33 cellular contexts compared by ENCODE assay signal in genomic region chr5:5407924-5408323, GRCh38.
"Had no signal": no experiment of that assay in that cellular context is flagged by ENCODE, and none has a peak within 500 bp of the region (broad histone marks: within the 10 kb centered on the region; RNA-seq: fewer than 3 reads in every experiment).

No MANE protein-coding gene starts in this region.

- DNase-seq: activated B cell treated with CpG ODN at 0.5 μM for 24 hours; activated CD4-positive, alpha-beta memory T cell treated with anti-CD3 and anti-CD28 coated beads for 36 hours; activated CD4-positive, alpha-beta T cell treated with anti-CD3 and anti-CD28 coated beads for 4 hours; activated CD4-positive, alpha-beta T cell treated with anti-CD3 and anti-CD28 coated beads, Interleukin-2, amount 10 ng/mL, durations not matched to agents 24 days and 14 days; activated CD4-positive, alpha-beta T cell treated with anti-CD3 and anti-CD28 coated beads, Interleukin-2, amount 50 U/mL, for 1 hour; activated CD4-positive, alpha-beta T cell treated with anti-CD3 and anti-CD28 coated beads, Interleukin-2, amount 50 U/mL, for 4 hours; activated CD4-positive, CD25-positive, alpha-beta regulatory T cell treated with anti-CD3 and anti-CD28 coated beads, Interleukin-2, amount 50 U/mL, for 72 hours; activated CD8-positive, alpha-beta memory T cell treated with anti-CD3 and anti-CD28 coated beads, Interleukin-2, amount 50 U/mL, for 4 hours; activated CD8-positive, alpha-beta T cell treated with anti-CD3 and anti-CD28 coated beads for 36 hours; activated effector memory CD4-positive, alpha-beta T cell treated with anti-CD3 and anti-CD28 coated beads, Interleukin-2, amount 50 U/mL, for 16 hours; activated gamma-delta T cell treated with Interleukin-2 at 50 U/mL for 16 hours; activated naive CD4-positive, alpha-beta T cell; activated naive CD4-positive, alpha-beta T cell treated with anti-CD3 and anti-CD28 coated beads for 36 hours; activated naive CD4-positive, alpha-beta T cell treated with anti-CD3 and anti-CD28 coated beads, Interleukin-2, amount 50 U/mL, for 16 hours; activated naive CD8-positive, alpha-beta T cell treated with anti-CD3 and anti-CD28 coated beads for 36 hours; activated T-cell treated with anti-CD3 and anti-CD28 coated beads for 4 hours; activated T-cell treated with anti-CD3 and anti-CD28 coated beads, Interleukin-2, amount 50 U/mL, for 1 hour; activated T-cell treated with anti-CD3 and anti-CD28 coated beads, Interleukin-2, amount 50 U/mL, for 4 hours; activated T-cell treated with anti-CD3 and anti-CD28 coated beads, Interleukin-2, amount 50 U/mL, for 72 hours; adrenal gland; amniotic stem cell; aorta; body of pancreas; brain microvascular endothelial cell; central memory CD4-positive, alpha-beta T cell; T-helper 2 cell; T-helper 9 cell had no signal

- H3K36me3 ChIP-seq: adrenal gland, brain microvascular endothelial cell, breast epithelium had no signal

- H3K4me3 ChIP-seq: adrenal gland, body of pancreas, breast epithelium had no signal

- H3K4me1 ChIP-seq: adrenal gland, body of pancreas, breast epithelium had no signal

- ATAC-seq: activated CD8-positive, alpha-beta T cell treated with anti-CD3 and anti-CD28 coated beads for 36 hours; activated naive CD4-positive, alpha-beta T cell treated with anti-CD3 and anti-CD28 coated beads, Interleukin-2, amount 50 U/mL, for 72 hours; activated T-cell treated with anti-CD3 and anti-CD28 coated beads, Interleukin-2, amount 50 U/mL, for 4 hours; activated T-cell treated with anti-CD3 and anti-CD28 coated beads, Interleukin-2, amount 50 U/mL, for 72 hours; activated T-helper 17 cell treated with anti-CD3 and anti-CD28 coated beads, Interleukin-2, amount 50 U/mL, for 72 hours; body of pancreas had no signal

- FAIRE-seq: astrocyte, TTC549 had no signal

- H3K27me3 ChIP-seq: adrenal gland, body of pancreas, brain microvascular endothelial cell, breast epithelium had no signal

- H3K9me3 ChIP-seq: adrenal gland, body of pancreas had no signal

- H3K27ac ChIP-seq: adrenal gland, body of pancreas, brain microvascular endothelial cell, breast epithelium, VCaP had no signal
